ENCODE assay signal across 11 cellular contexts in genomic region chr9:114072181-114073140, GRCh38. TPM values are rescaled to one million over a fixed set of nuclear protein-coding genes. Genes with fewer than 3 reads are reported as not detected.
DNase-seq lines count a peak whose midpoint lies in the region; ATAC-seq and TF ChIP-seq lines count a peak whose summit lies in the region.
"Had no signal": no experiment of that assay in that cellular context is flagged by ENCODE, and none has a peak within 500 bp of the region (broad histone marks: within the 10 kb centered on the region; RNA-seq: fewer than 3 reads in every experiment).

No MANE protein-coding gene starts in this region.

- no peak overlapping the region for H3K27ac ChIP-seq in endodermal cell (ENCODE audit: low read depth, low read length)

- H3K4me3 Mint-ChIP-seq in endodermal cell (no peak overlapping the region), nephron progenitor cell (no peak overlapping the region)
- H3K4me3 Mint-ChIP-seq in T-helper 2 cell treated with Interferon-gamma antibody and Interleukin-4, amounts not matched to agents 5 μg/mL and 100 μg/mL, for 36 hours: no peak overlapping the region
- H3K4me3 Mint-ChIP-seq: effector memory CD8-positive, alpha-beta T cell had no signal

- H3K4me1 Mint-ChIP-seq in endodermal cell: peaks cover 6% of the 10 kb centered on the region
- peaks cover under 1% of the 10 kb centered on the region for H3K4me1 Mint-ChIP-seq in nephron progenitor cell
- H3K4me1 Mint-ChIP-seq in T-helper 2 cell treated with Interferon-gamma antibody and Interleukin-4, amounts not matched to agents 5 μg/mL and 100 μg/mL, for 36 hours (ENCODE audit: low read depth): no peaks in the 10 kb centered on the region

- H3K36me3 Mint-ChIP-seq in endodermal cell (ENCODE audit: low read depth) (no peaks in the 10 kb centered on the region), nephron progenitor cell (ENCODE audit: low read depth) (no peaks in the 10 kb centered on the region)
- H3K36me3 Mint-ChIP-seq in T-helper 2 cell treated with Interferon-gamma antibody and Interleukin-4, amounts not matched to agents 5 μg/mL and 100 μg/mL, for 36 hours (ENCODE audit: low read depth): no peaks in the 10 kb centered on the region

- peak; percentile 80 for DNase-seq in COLO668 (lab: John Stamatoyannopoulos, UW; ENCODE audit: unreplicated experiment)
- peak; percentile 38 to 69 for DNase-seq in NCI-H2081 (lab: John Stamatoyannopoulos, UW)
- DNase-seq in endodermal cell: peak; percentile 68
- DNase-seq in nephron progenitor cell: no peak
- DNase-seq in HuH-7 (ENCODE audit: low spot score): no peak
- no peak for DNase-seq in germinal center (ENCODE audit: low spot score)
- no peak for DNase-seq in T-helper 2 cell treated with Interferon-gamma antibody and Interleukin-4, amounts not matched to agents 5 μg/mL and 100 μg/mL, for 36 hours (ENCODE audit: low spot score)
- DNase-seq: activated CD8-positive, alpha-beta memory T cell treated with anti-CD3 and anti-CD28 coated beads, Interleukin-2, amount 50 U/mL, for 4 hours; effector memory CD8-positive, alpha-beta T cell had no signal

- H3K9me3 ChIP-seq in endodermal cell (ENCODE audit: control insufficient read depth, low read length): no peaks in the 10 kb centered on the region

- no peaks in the 10 kb centered on the region for H3K4me1 ChIP-seq in endodermal cell (ENCODE audit: control insufficient read depth, insufficient read depth, low read length)

- no peaks in the 10 kb centered on the region for H3K27me3 ChIP-seq in endodermal cell (ENCODE audit: control insufficient read depth, insufficient read depth, low read length, poor library complexity, severe bottlenecking)

- H3K27me3 Mint-ChIP-seq in endodermal cell (ENCODE audit: insufficient read depth): peaks cover 22% of the 10 kb centered on the region
- peaks cover 24% of the 10 kb centered on the region for H3K27me3 Mint-ChIP-seq in nephron progenitor cell (ENCODE audit: low read depth, poor library complexity)
- H3K27me3 Mint-ChIP-seq in T-helper 2 cell treated with Interferon-gamma antibody and Interleukin-4, amounts not matched to agents 5 μg/mL and 100 μg/mL, for 36 hours (ENCODE audit: low read depth): no peaks in the 10 kb centered on the region

- H3K36me3 ChIP-seq in endodermal cell (ENCODE audit: control insufficient read depth, insufficient read depth, low read length): no peaks in the 10 kb centered on the region

- H3K9ac ChIP-seq in endodermal cell (ENCODE audit: extremely low read depth, low read length, poor library complexity, severe bottlenecking): no peak overlapping the region

- no peak overlapping the region for H3K4me3 ChIP-seq in endodermal cell (ENCODE audit: low read length)

- no peaks in the 10 kb centered on the region for H3K9me3 Mint-ChIP-seq in endodermal cell
- no peaks in the 10 kb centered on the region for H3K9me3 Mint-ChIP-seq in nephron progenitor cell
- no peaks in the 10 kb centered on the region for H3K9me3 Mint-ChIP-seq in T-helper 2 cell treated with Interferon-gamma antibody and Interleukin-4, amounts not matched to agents 5 μg/mL and 100 μg/mL, for 36 hours
- H3K9me3 Mint-ChIP-seq: effector memory CD8-positive, alpha-beta T cell had no signal

- no peak for ATAC-seq in GM21723 (IDR thresholded peaks at IDR 0.05; ENCODE audit: unreplicated experiment)
- ATAC-seq: effector memory CD8-positive, alpha-beta T cell had no signal

- H3K27ac Mint-ChIP-seq in endodermal cell (no peak overlapping the region), nephron progenitor cell (peak overlapping the region; percentile 37)
- no peak overlapping the region for H3K27ac Mint-ChIP-seq in T-helper 2 cell treated with Interferon-gamma antibody and Interleukin-4, amounts not matched to agents 5 μg/mL and 100 μg/mL, for 36 hours
- H3K27ac Mint-ChIP-seq: effector memory CD8-positive, alpha-beta T cell had no signal

- WGBS in endodermal cell (ENCODE audit: insufficient coverage in 1 of 2, insufficient read length in 1 of 2), 2 experiments: 84 to 87% methylated on average over 7 to 14 of the region's 14 CpGs

- TF ChIP-seq CTCF in endodermal cell (conservative IDR thresholded peaks at IDR 0.05) (peak; percentile 46), nephron progenitor cell (IDR thresholded peaks at IDR 0.05) (no peak)

RNA-seq across cellular contexts. Expression of gene AMBP, which starts 5.6 kb away (rescaled TPM):
- total RNA-seq in endodermal cell: 1 to 10 TPM in 1 of 2 donors, under 1 TPM in 1; 0.68 to 2.9 TPM
- 0.32 TPM for polyA plus RNA-seq in endodermal cell (2013, experiment 1 of 2)
- polyA plus RNA-seq in endodermal cell (2013, experiment 2 of 2): 0.58 TPM
- total RNA-seq: temporal lobe had no signal

RNA-seq across cellular contexts. Expression of gene KIF12, which starts 26.6 kb away (rescaled TPM):
- total RNA-seq in endodermal cell: 10 to 100 TPM; 11.4 to 16.3 TPM
- polyA plus RNA-seq in endodermal cell (2013, experiment 1 of 2): 3.3 TPM
- 4.1 TPM for polyA plus RNA-seq in endodermal cell (2013, experiment 2 of 2)

Comparison
In these comparisons a context has a peak if more than half of its experiments do, and no peak if none do; other contexts are left out.
1. DNase-seq: peak in COLO668 (single experiment), NCI-H2081 (2 of 2) and endodermal cell (single experiment); none in nephron progenitor cell (single experiment), HuH-7 (single experiment), germinal center (single experiment) and T-helper 2 cell treated with Interferon-gamma antibody and Interleukin-4, amounts not matched to agents 5 μg/mL and 100 μg/mL, for 36 hours (single experiment).